ENCODE assay signal across 8 cellular contexts in the genomic region with DNA sequence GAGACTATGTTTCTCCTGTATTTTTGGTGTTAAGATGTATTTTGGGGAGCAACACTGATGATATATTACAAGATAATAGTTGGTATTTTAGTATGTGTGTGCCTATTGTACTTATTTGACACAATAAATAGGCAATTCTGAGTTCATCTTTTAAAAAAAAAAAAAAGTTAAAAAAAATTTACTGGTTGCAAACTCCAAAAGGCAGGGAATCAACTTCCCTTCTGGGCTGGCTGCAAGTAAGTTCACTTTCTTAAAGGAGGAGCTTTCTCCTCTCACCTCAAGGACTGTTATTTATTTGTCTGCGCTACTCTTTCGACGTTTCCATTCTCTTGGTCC. TPM values are rescaled to one million over a fixed set of nuclear protein-coding genes. Genes with fewer than 3 reads are reported as not detected.
DNase-seq lines count a peak whose midpoint lies in the region; ATAC-seq, FAIRE-seq and TF ChIP-seq lines count a peak whose summit lies in the region.

No MANE protein-coding gene starts in this region.

- H3K27ac ChIP-seq in A549 (peak overlapping the region; percentile 78 to 95; a peak in 5 of 6 replicates), HUES64 (ENCODE audit: low read depth, low read length) (no peak overlapping the region)

- H3K4me1 ChIP-seq in A549 (peaks cover 13% of the 10 kb centered on the region; the same call in 2 of the 3 replicates), HUES64 (ENCODE audit: insufficient read depth, low read length) (peaks cover 4% of the 10 kb centered on the region)

- peaks cover 8% of the 10 kb centered on the region; the same call in 1 of the 2 replicates for H3K27me3 ChIP-seq in HUES64 (ENCODE audit: insufficient read depth, low read length)
- no peaks in the 10 kb centered on the region for H3K27me3 ChIP-seq in bronchial epithelial cell (ENCODE audit: control insufficient read depth, insufficient read depth, low read length)

- FAIRE-seq in A549 (lab: Jason Lieb, UNC) (no peak), bronchial epithelial cell (lab: Jason Lieb, UNC) (no peak)

- H3K9me3 ChIP-seq in A549 (no peaks in the 10 kb centered on the region), HUES64 (ENCODE audit: insufficient read depth, low read depth, low read length) (no peaks in the 10 kb centered on the region)

- H3K4me1 Mint-ChIP-seq in naive B cell, result peaks cover 14 to 20% (median 17%) of the 10 kb centered on the region in 3 donors

- H3K36me3 ChIP-seq in HUES64 (ENCODE audit: insufficient read depth, low read length) (no peaks in the 10 kb centered on the region), bronchial epithelial cell (ENCODE audit: control insufficient read depth, insufficient read depth, low read length) (peaks cover 2% of the 10 kb centered on the region)

- peak overlapping the region; percentile 84 to 100 (median 96) for H3K4me3 Mint-ChIP-seq in naive B cell

- peaks cover 0 to under 1% (median 0%) of the 10 kb centered on the region in 3 donors for H3K27me3 Mint-ChIP-seq in naive B cell

- peak overlapping the region; percentile 66; the same call in 2 of the 3 replicates for H3K4me3 ChIP-seq in A549
- H3K4me3 ChIP-seq in HUES64 (ENCODE audit: low read length), result peak overlapping the region; percentile 88
- peak overlapping the region; percentile 87 for H3K4me3 ChIP-seq in bronchial epithelial cell (ENCODE audit: low read depth, low read length)
- no peak overlapping the region for H3K4me3 ChIP-seq in lower leg skin (ENCODE audit: low read depth, poor library complexity, severe bottlenecking)

- TF ChIP-seq POLR2A in A549 (IDR thresholded peaks at IDR 0.05; ENCODE audit: low read length), result no peak
- TF ChIP-seq POLR2A in lower leg skin (IDR thresholded peaks at IDR 0.05), result no peak

- intact Hi-C loops in lower leg skin (cut with DNase I; ENCODE audit: low total_unique reads), result no loop called here

- H3K27ac Mint-ChIP-seq in naive B cell, result peak overlapping the region in 3 of 6 donors; percentile 70 to 98 (median 85)

- no peak for TF ChIP-seq RAD21 in A549 (conservative IDR thresholded peaks at IDR 0.05 in 1 of 2, IDR thresholded peaks at IDR 0.05 in 1 of 2)

- no peaks in the 10 kb centered on the region for H3K9me3 Mint-ChIP-seq in naive B cell

- no peak for TF ChIP-seq EP300 in A549 (IDR thresholded peaks at IDR 0.05)

- ATAC-seq in A549, result no peak
- no peak for ATAC-seq in naive B cell (ENCODE audit: low read depth in 2 of 2)
- no peak for ATAC-seq in HG03354 (IDR thresholded peaks at IDR 0.05; ENCODE audit: poor library complexity, severe bottlenecking, unreplicated experiment)

- POLR2A ChIA-PET in A549 (lab: Yijun Ruan, JAX), result no interaction called here

- no peak for DNase-seq in A549 (ENCODE audit: low read depth in 1 of 2, low spot score in 1 of 2)
- no peak for DNase-seq in bronchial epithelial cell (ENCODE audit: low read depth)
- DNase-seq in naive B cell, result no peak
- no peak for DNase-seq in SHP77 (lab: John Stamatoyannopoulos, UW)
- DNase-seq in NCI-H2107 treated with DMSO at 0.1 percent for 48 hours (lab: John Stamatoyannopoulos, UW; ENCODE audit: unreplicated experiment), result no peak
- no peak for DNase-seq in lower leg skin (ENCODE audit: low spot score in 2 of 2)

- peak overlapping the region; percentile 97 for H3K4me2 ChIP-seq in A549

- TF ChIP-seq CTCF in A549 (IDR thresholded peaks at IDR 0.05) (no peak), bronchial epithelial cell (IDR thresholded peaks at IDR 0.05; ENCODE audit: insufficient read depth, low read length, severe bottlenecking) (no peak), lower leg skin (IDR thresholded peaks at IDR 0.05) (no peak)

- CTCF ChIA-PET in A549 (lab: Yijun Ruan, JAX), result interaction anchor here (0.6 to 3.7 kb wide), 7 partner anchors 8 to 291 kb away, joined by 3 to 15 read pairs (median 3); a partner anchor contains a TSS

- 0% methylated on average over 3 of the region's 3 CpGs for WGBS in A549 (ENCODE audit: missing lambda C conversion rate)
- 7% methylated on average over 3 of the region's 3 CpGs for WGBS in HUES64
- 0 to 1% methylated on average over 3 of the region's 3 CpGs for WGBS in lower leg skin, 2 donors

- H3K9ac ChIP-seq in HUES64 (ENCODE audit: low read depth, low read length), result no peak overlapping the region

- peaks cover 0 to 10% of the 10 kb centered on the region in 2 donors for H3K36me3 Mint-ChIP-seq in naive B cell

TF ChIP-seq in A549, 52 proteins besides CTCF, POLR2A, EP300 and RAD21:
- no peak for TF ChIP-seq ESRRA (IDR thresholded peaks at IDR 0.05; ENCODE audit: borderline replicate concordance, low read length)
- TF ChIP-seq SMC3 (IDR thresholded peaks at IDR 0.05), result no peak
- no peak for TF ChIP-seq JUN (IDR thresholded peaks at IDR 0.05)
- TF ChIP-seq SREBF2 (IDR thresholded peaks at IDR 0.05), result no peak
- TF ChIP-seq CBX8 (IDR thresholded peaks at IDR 0.05), result no peak
- TF ChIP-seq, protein P1, sequence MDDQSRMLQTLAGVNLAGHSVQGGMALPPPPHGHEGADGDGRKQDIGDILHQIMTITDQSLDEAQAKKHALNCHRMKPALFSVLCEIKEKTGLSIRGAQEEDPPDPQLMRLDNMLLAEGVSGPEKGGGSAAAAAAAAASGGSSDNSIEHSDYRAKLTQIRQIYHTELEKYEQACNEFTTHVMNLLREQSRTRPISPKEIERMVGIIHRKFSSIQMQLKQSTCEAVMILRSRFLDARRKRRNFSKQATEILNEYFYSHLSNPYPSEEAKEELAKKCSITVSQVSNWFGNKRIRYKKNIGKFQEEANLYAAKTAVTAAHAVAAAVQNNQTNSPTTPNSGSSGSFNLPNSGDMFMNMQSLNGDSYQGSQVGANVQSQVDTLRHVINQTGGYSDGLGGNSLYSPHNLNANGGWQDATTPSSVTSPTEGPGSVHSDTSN (IDR thresholded peaks at IDR 0.05), result no peak
- no peak for TF ChIP-seq CBX2 (IDR thresholded peaks at IDR 0.05; ENCODE audit: borderline replicate concordance, low read depth)
- no peak for TF ChIP-seq HEYL (CRISPR knock-in tag; IDR thresholded peaks at IDR 0.05)
- no peak for TF ChIP-seq EHMT2 (IDR thresholded peaks at IDR 0.05; ENCODE audit: low read depth)
- TF ChIP-seq, protein P2, sequence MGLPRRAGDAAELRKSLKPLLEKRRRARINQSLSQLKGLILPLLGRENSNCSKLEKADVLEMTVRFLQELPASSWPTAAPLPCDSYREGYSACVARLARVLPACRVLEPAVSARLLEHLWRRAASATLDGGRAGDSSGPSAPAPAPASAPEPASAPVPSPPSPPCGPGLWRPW (IDR thresholded peaks at IDR 0.05), result no peak
- no peak for TF ChIP-seq ZNF302 (CRISPR knock-in tag; IDR thresholded peaks at IDR 0.05)
- TF ChIP-seq RFX5 (IDR thresholded peaks at IDR 0.05), result no peak
- TF ChIP-seq ZC3H11A (IDR thresholded peaks at IDR 0.05), result no peak
- TF ChIP-seq TFCP2L1 (CRISPR knock-in tag; IDR thresholded peaks at IDR 0.05), result no peak
- TF ChIP-seq FOSB (CRISPR knock-in tag; IDR thresholded peaks at IDR 0.05), result no peak

RNA-seq across cellular contexts. Expression of a gene that starts 0.3 kb away (rescaled TPM):
- polyA plus RNA-seq in A549 (2011; rRNA removed), result 27.0 and 30.1 TPM in 2 replicates
- 5.0 and 5.5 TPM in 2 replicates for polyA plus RNA-seq in A549 (2012; cell fraction: cytosol; rRNA removed)
- 7.5 and 10.7 TPM in 2 replicates for polyA plus RNA-seq in A549 (2012; cell fraction: nucleus; rRNA removed)
- 10.3 to 13.3 TPM (median 10.3 TPM) in 3 replicates for polyA plus RNA-seq in A549 (2017; fragmentation: RNase III; extraction: RNeasy Plus Mini Kit Qiagen cat#74134 plus additional on column Dnase treatment)
- 40.9 and 48.6 TPM in 2 replicates for polyA minus RNA-seq in A549 (2011; rRNA and poly(A)+ RNA removed)
- polyA plus RNA-seq in HUES64 (2013, experiment 1 of 2), result 21.0 TPM
- polyA plus RNA-seq in HUES64 (2013, experiment 2 of 2), result 21.7 TPM
- total RNA-seq in bronchial epithelial cell, result 56.9 and 64.9 TPM in 2 replicates
- polyA plus RNA-seq in naive B cell (ENCODE audit: low read depth in 6 of 6), result 10 to 100 TPM; 19.4 to 33.2 (median 23.7) TPM
- 10 to 100 TPM; 31.4 to 67.7 (median 55.1) TPM for total RNA-seq in lower leg skin
